14 cellular contexts compared by ENCODE assay signal in genomic region chr10:72764151-72764550, GRCh38.
A peak's percentile ranks its signal among the peaks of the same experiment; 100 is the strongest.
DNase-seq lines count a peak whose midpoint lies in the region; ATAC-seq, FAIRE-seq and TF ChIP-seq lines count a peak whose summit lies in the region.
"Had no signal": no experiment of that assay in that cellular context is flagged by ENCODE, and none has a peak within 500 bp of the region (broad histone marks: within the 10 kb centered on the region; RNA-seq: fewer than 3 reads in every experiment).

No MANE protein-coding gene starts in this region.

- TF ChIP-seq CTCF in AG09319 (IDR thresholded peaks at IDR 0.05; ENCODE audit: low read depth, low read length) (no peak), bronchial epithelial cell (IDR thresholded peaks at IDR 0.05; ENCODE audit: insufficient read depth, low read length, severe bottlenecking) (no peak), mesothelial cell of epicardium (IDR thresholded peaks at IDR 0.05; ENCODE audit: unreplicated experiment) (no peak), prostate gland (IDR thresholded peaks at IDR 0.05) (no peak)

- H3K9me3 ChIP-seq in prostate gland: no peaks in the 10 kb centered on the region
- H3K9me3 ChIP-seq: gastrocnemius medialis had no signal

- DNase-seq in AG09319 (ENCODE audit: extremely low read depth, low read depth): peak; percentile 40
- peak; percentile 62 for DNase-seq in HTR-8/SVneo (ENCODE audit: insufficient read length, low spot score)
- peak; percentile 41 for DNase-seq in bronchial epithelial cell (ENCODE audit: low read depth)
- no peak for DNase-seq in mesothelial cell of epicardium (ENCODE audit: low spot score in 2 of 2, unreplicated experiment in 2 of 2)
- no peak for DNase-seq in prostate gland (ENCODE audit: low spot score)
- no peak for DNase-seq in epidermal melanocyte (ENCODE audit: insufficient read length, low spot score)
- DNase-seq: activated CD4-positive, alpha-beta T cell treated with anti-CD3 and anti-CD28 coated beads for 4 hours; C1 segment of cervical spinal cord; gastrocnemius medialis; left cardiac atrium; nephron progenitor cell had no signal

- H3K36me3 ChIP-seq in bronchial epithelial cell (ENCODE audit: control insufficient read depth, insufficient read depth, low read length) (no peaks in the 10 kb centered on the region), prostate gland (no peaks in the 10 kb centered on the region)
- H3K36me3 ChIP-seq: gastrocnemius medialis had no signal

- H3K4me3 Mint-ChIP-seq in mesothelial cell of epicardium: no peak overlapping the region
- H3K4me3 Mint-ChIP-seq: IgD-negative memory B cell, nephron progenitor cell had no signal

- no peak overlapping the region for H3K27ac ChIP-seq in prostate gland

- H3K36me3 Mint-ChIP-seq in mesothelial cell of epicardium: peaks cover 4% of the 10 kb centered on the region

- no peaks in the 10 kb centered on the region for H3K4me1 ChIP-seq in prostate gland (replicated peaks)

- intact Hi-C loops in prostate gland (cut with DNase I): no loop called here

- peak overlapping the region; percentile 95 for H3K27ac Mint-ChIP-seq in mesothelial cell of epicardium
- H3K27ac Mint-ChIP-seq: IgD-negative memory B cell, nephron progenitor cell had no signal

- ATAC-seq in GM21723 (IDR thresholded peaks at IDR 0.05; ENCODE audit: unreplicated experiment): no peak
- no peak for ATAC-seq in GM19035 (IDR thresholded peaks at IDR 0.05; ENCODE audit: unreplicated experiment)
- ATAC-seq: gastrocnemius medialis had no signal

- H3K27me3 Mint-ChIP-seq in mesothelial cell of epicardium (ENCODE audit: low read depth): no peaks in the 10 kb centered on the region
- H3K27me3 Mint-ChIP-seq: IgD-negative memory B cell had no signal

- TF ChIP-seq POLR2A in prostate gland (IDR thresholded peaks at IDR 0.05): no peak

- H3K9me3 Mint-ChIP-seq in mesothelial cell of epicardium: peaks cover 4% of the 10 kb centered on the region

- no peak overlapping the region for H3K4me3 ChIP-seq in bronchial epithelial cell (ENCODE audit: low read depth, low read length)
- H3K4me3 ChIP-seq in prostate gland: no peak overlapping the region
- H3K4me3 ChIP-seq: gastrocnemius medialis had no signal

- H3K4me1 Mint-ChIP-seq in mesothelial cell of epicardium: peaks cover 45% of the 10 kb centered on the region
- H3K4me1 Mint-ChIP-seq: IgD-negative memory B cell had no signal

- H3K27me3 ChIP-seq in bronchial epithelial cell (ENCODE audit: control insufficient read depth, insufficient read depth, low read length) (no peaks in the 10 kb centered on the region), prostate gland (replicated peaks; ENCODE audit: insufficient read depth) (no peaks in the 10 kb centered on the region)
- H3K27me3 ChIP-seq: gastrocnemius medialis had no signal

- FAIRE-seq in HTR-8/SVneo (lab: Jason Lieb, UNC) (peak; percentile 72), bronchial epithelial cell (lab: Jason Lieb, UNC) (no peak)

Comparison
In these comparisons a context has a peak if more than half of its experiments do, and no peak if none do; other contexts are left out.
1. DNase-seq: peak in AG09319 (single experiment), HTR-8/SVneo (single experiment) and bronchial epithelial cell (single experiment); none in mesothelial cell of epicardium (0 of 2), prostate gland (single experiment) and epidermal melanocyte (single experiment).